8 cellular contexts compared by ENCODE assay signal in the genomic region with DNA sequence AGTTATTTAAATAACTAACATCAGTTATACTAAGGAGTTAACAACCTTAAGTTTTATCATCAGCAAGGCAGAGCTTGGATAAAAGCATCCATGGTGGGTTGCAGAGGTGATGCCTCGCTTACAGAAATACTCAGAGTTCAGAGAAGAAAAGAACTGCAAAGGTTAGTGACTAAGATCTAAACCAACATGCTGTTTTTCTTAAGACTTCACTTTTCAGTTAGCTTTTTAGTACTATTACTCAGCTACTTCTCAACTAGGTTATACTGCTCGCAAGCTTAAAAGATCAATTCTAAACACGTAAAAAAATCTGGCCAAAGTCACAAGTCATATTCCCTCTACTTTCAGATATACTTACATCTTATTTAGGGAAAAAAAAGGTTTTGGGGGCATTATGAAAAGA. TPM values are rescaled to one million over a fixed set of nuclear protein-coding genes. Genes with fewer than 3 reads are reported as not detected.
DNase-seq lines count a peak whose midpoint lies in the region; ATAC-seq and TF ChIP-seq lines count a peak whose summit lies in the region.

No MANE protein-coding gene starts in this region.

- H3K4me3 ChIP-seq in heart right ventricle: peak overlapping the region in 8 of 10 donors; percentile 6 to 99 (median 96)
- peak overlapping the region; percentile 97 for H3K4me3 ChIP-seq in upper lobe of right lung
- H3K4me3 ChIP-seq in upper lobe of left lung: peak overlapping the region in 1 of 4 donors; percentile 96

- peaks cover 73% of the 10 kb centered on the region for H3K4me1 Mint-ChIP-seq in activated T-cell treated with anti-CD3 and anti-CD28 coated beads, Interleukin-2, amount 50 U/mL, for 72 hours (ENCODE audit: low read depth)
- peaks cover 35% of the 10 kb centered on the region for H3K4me1 Mint-ChIP-seq in memory B cell

- peak overlapping the region; percentile 99 to 100 for H3K4me3 Mint-ChIP-seq in activated T-cell treated with anti-CD3 and anti-CD28 coated beads, Interleukin-2, amount 50 U/mL, for 72 hours
- peak overlapping the region; percentile 66 for H3K4me3 Mint-ChIP-seq in memory B cell

- no peaks in the 10 kb centered on the region for H3K9me3 Mint-ChIP-seq in activated T-cell treated with anti-CD3 and anti-CD28 coated beads, Interleukin-2, amount 50 U/mL, for 72 hours
- no peaks in the 10 kb centered on the region for H3K9me3 Mint-ChIP-seq in memory B cell

- no peaks in the 10 kb centered on the region for H3K27me3 ChIP-seq in heart right ventricle
- no peaks in the 10 kb centered on the region for H3K27me3 ChIP-seq in upper lobe of right lung
- no peaks in the 10 kb centered on the region for H3K27me3 ChIP-seq in upper lobe of left lung

- H3K27ac ChIP-seq in heart right ventricle (peak overlapping the region in 2 of 10 donors; percentile 7 to 94), upper lobe of right lung (no peak overlapping the region), upper lobe of left lung (no peak overlapping the region)

- peaks cover 13 to 30% of the 10 kb centered on the region in 2 donors for H3K36me3 Mint-ChIP-seq in activated T-cell treated with anti-CD3 and anti-CD28 coated beads, Interleukin-2, amount 50 U/mL, for 72 hours (ENCODE audit: insufficient read depth in 2 of 2)
- H3K36me3 Mint-ChIP-seq in memory B cell: peaks cover 10% of the 10 kb centered on the region

- ATAC-seq in heart right ventricle (no peak), left ventricle myocardium superior (no peak), memory B cell (ENCODE audit: low read depth) (no peak), upper lobe of right lung (no peak), upper lobe of left lung (ENCODE audit: low FRiP score in 2 of 2) (no peak), GM18498 (IDR thresholded peaks at IDR 0.05; ENCODE audit: unreplicated experiment) (no peak)
- ATAC-seq in activated T-cell treated with anti-CD3 and anti-CD28 coated beads, Interleukin-2, amount 50 U/mL, for 72 hours (replicated peaks in 1 of 2): peak; percentile 59 to 62

- no peaks in the 10 kb centered on the region for H3K27me3 Mint-ChIP-seq in activated T-cell treated with anti-CD3 and anti-CD28 coated beads, Interleukin-2, amount 50 U/mL, for 72 hours (ENCODE audit: low read depth)
- H3K27me3 Mint-ChIP-seq in memory B cell: no peaks in the 10 kb centered on the region

- H3K9me3 ChIP-seq in heart right ventricle (no peaks in the 10 kb centered on the region), upper lobe of right lung (no peaks in the 10 kb centered on the region), upper lobe of left lung (no peaks in the 10 kb centered on the region)

- no peak for TF ChIP-seq EP300 in upper lobe of left lung (IDR thresholded peaks at IDR 0.05)

- intact Hi-C loops in heart right ventricle (cut with DNase I) (loop anchor here in 4 of 10 donors (5.0 to 10.0 kb wide), 4 partner anchors 43 to 147 kb away; no protein-coding TSS in a partner anchor), left ventricle myocardium superior (cut with micrococcal nuclease) (no loop called here), upper lobe of right lung (cut with DNase I) (no loop called here)

- TF ChIP-seq CTCF in heart right ventricle (IDR thresholded peaks at IDR 0.05) (no peak), upper lobe of right lung (IDR thresholded peaks at IDR 0.05) (no peak), upper lobe of left lung (IDR thresholded peaks at IDR 0.05) (no peak)

- H3K36me3 ChIP-seq in heart right ventricle (peaks cover 0 to 20% (median 0%) of the 10 kb centered on the region in 9 donors), upper lobe of right lung (peaks cover 9% of the 10 kb centered on the region), upper lobe of left lung (peaks cover 0 to 7% (median 0%) of the 10 kb centered on the region in 4 donors)

- peak overlapping the region; percentile 91 for H3K27ac Mint-ChIP-seq in activated T-cell treated with anti-CD3 and anti-CD28 coated beads, Interleukin-2, amount 50 U/mL, for 72 hours
- H3K27ac Mint-ChIP-seq in memory B cell: peak overlapping the region; percentile 84

- DNase-seq in heart right ventricle (no peak), left ventricle myocardium superior (no peak), memory B cell (ENCODE audit: low spot score in 2 of 2) (no peak), upper lobe of right lung (no peak), upper lobe of left lung (no peak), HT-29 (ENCODE audit: low spot score) (no peak)
- peak in 1 of 2 donors; percentile 22 for DNase-seq in activated T-cell treated with anti-CD3 and anti-CD28 coated beads, Interleukin-2, amount 50 U/mL, for 72 hours

- 59 to 60% methylated on average over 3 of the region's 3 CpGs for WGBS in heart right ventricle, 2 donors
- WGBS in upper lobe of left lung, 2 donors: 75 to 80% methylated on average over 3 of the region's 3 CpGs

- TF ChIP-seq POLR2A in upper lobe of left lung (IDR thresholded peaks at IDR 0.05): no peak

- H3K4me1 ChIP-seq in heart right ventricle (peaks cover 12 to 79% (median 67%) of the 10 kb centered on the region in 9 donors), upper lobe of right lung (peaks cover 46% of the 10 kb centered on the region), upper lobe of left lung (peaks cover 37 to 56% (median 42%) of the 10 kb centered on the region in 4 donors)

RNA-seq across cellular contexts. Expression of a gene that starts 2.8 kb away (rescaled TPM):
- 100 to 1,000 TPM; 116 to 248 (median 137) TPM for total RNA-seq in heart right ventricle
- 10 to 100 TPM; 66.0 to 84.2 TPM for polyA plus RNA-seq in heart right ventricle
- 193 TPM for total RNA-seq in left ventricle myocardium superior
- total RNA-seq in activated T-cell treated with anti-CD3 and anti-CD28 coated beads, Interleukin-2, amount 50 U/mL, for 72 hours: 100 to 1,000 TPM; 302 to 332 TPM
- 90.6 TPM for total RNA-seq in upper lobe of right lung
- 100 to 1,000 TPM in 2 of 6 donors, 10 to 100 TPM in 4; 26.0 to 114 (median 85.4) TPM for total RNA-seq in upper lobe of left lung
- total RNA-seq in HT-29 (2014; rRNA removed; shearing (Covaris generic)): 105 and 120 TPM in 2 replicates

RNA-seq across cellular contexts. Expression of a gene that starts 51.0 kb away (rescaled TPM):
- total RNA-seq in heart right ventricle (10 to 100 TPM in 5 of 10 donors, 1 to 10 TPM in 5; 5.1 to 74.1 (median 9.0) TPM), left ventricle myocardium superior (10.4 TPM), upper lobe of right lung (21.3 TPM), upper lobe of left lung (10 to 100 TPM in 4 of 6 donors, 1 to 10 TPM in 2; 5.8 to 29.2 (median 15.5) TPM)
- polyA plus RNA-seq in heart right ventricle: 10 to 100 TPM; 15.4 to 17.9 TPM
- total RNA-seq in activated T-cell treated with anti-CD3 and anti-CD28 coated beads, Interleukin-2, amount 50 U/mL, for 72 hours: 10 to 100 TPM; 10.5 to 12.8 TPM
- not detected in 2 replicates for total RNA-seq in HT-29 (2014; rRNA removed; shearing (Covaris generic))

Comparison
In these comparisons a context has a peak if more than half of its experiments do, and no peak if none do; other contexts are left out.
1. ATAC-seq: peak in activated T-cell treated with anti-CD3 and anti-CD28 coated beads, Interleukin-2, amount 50 U/mL, for 72 hours (2 of 2); none in heart right ventricle (0 of 8), left ventricle myocardium superior (single experiment), memory B cell (single experiment), upper lobe of right lung (single experiment), upper lobe of left lung (0 of 2) and GM18498 (single experiment).